Comparison of ENCODE assay signal across 29 cellular contexts in genomic region chr16:84090212-84090611, GRCh38. TPM values are rescaled to one million over a fixed set of nuclear protein-coding genes. Genes with fewer than 3 reads are reported as not detected.
DNase-seq lines count a peak whose midpoint lies in the region; ATAC-seq and TF ChIP-seq lines count a peak whose summit lies in the region.
"Had no signal": no experiment of that assay in that cellular context is flagged by ENCODE, and none has a peak within 500 bp of the region (broad histone marks: within the 10 kb centered on the region; RNA-seq: fewer than 3 reads in every experiment).

No MANE protein-coding gene starts in this region.

- no peaks in the 10 kb centered on the region for H3K9me3 Mint-ChIP-seq in activated naive CD8-positive, alpha-beta T cell treated with anti-CD3 and anti-CD28 coated beads for 36 hours
- H3K9me3 Mint-ChIP-seq in naive thymus-derived CD8-positive, alpha-beta T cell: no peaks in the 10 kb centered on the region
- H3K9me3 Mint-ChIP-seq: CD4-positive, alpha-beta memory T cell; GM23338; stimulated activated naive B cell treated with anti-CD40 and anti-IgM and Interleukin-4, amounts not matched to agents 10 μg/mL and 1 μg/mL and 100 μg/mL, for 72 hours; type B pancreatic cell had no signal

- DNase-seq in NCI-H2171 treated with DMSO at 0.1 percent for 48 hours (lab: John Stamatoyannopoulos, UW) (peak; percentile 9), NCI-H2171 (lab: John Stamatoyannopoulos, UW) (no peak), NCI-H1694 (lab: John Stamatoyannopoulos, UW) (no peak), NCI-H128 (lab: John Stamatoyannopoulos, UW; ENCODE audit: unreplicated experiment) (no peak)
- DNase-seq in activated naive CD8-positive, alpha-beta T cell treated with anti-CD3 and anti-CD28 coated beads for 36 hours: no peak
- no peak for DNase-seq in naive thymus-derived CD8-positive, alpha-beta T cell
- DNase-seq: 8988T; activated naive CD4-positive, alpha-beta T cell treated with anti-CD3 and anti-CD28 coated beads, Interleukin-2, amount 50 U/mL, for 16 hours; aorta; CD4-positive, alpha-beta memory T cell; effector CD4-positive, alpha-beta T cell; EL; mammary epithelial cell; NCI-H1105; NCI-H2029; pancreas; RPMI8226; stimulated activated naive B cell treated with anti-CD40 and anti-IgM and Interleukin-4, amounts not matched to agents 10 μg/mL and 1 μg/mL and 100 μg/mL, for 72 hours; WERI-Rb-1 had no signal

- H4K20me1 ChIP-seq in KMS-11 (ENCODE audit: insufficient read depth): no peaks in the 10 kb centered on the region

- peaks cover 35% of the 10 kb centered on the region for H3K36me3 Mint-ChIP-seq in activated naive CD8-positive, alpha-beta T cell treated with anti-CD3 and anti-CD28 coated beads for 36 hours
- peaks cover 7 to 93% (median 9%) of the 10 kb centered on the region in 3 donors for H3K36me3 Mint-ChIP-seq in naive thymus-derived CD8-positive, alpha-beta T cell

- TF ChIP-seq CTCF in KMS-11 (conservative IDR thresholded peaks at IDR 0.05; ENCODE audit: low read depth, low read length): no peak

- H3K79me2 ChIP-seq in KMS-11 (ENCODE audit: insufficient read depth, low read depth): no peaks in the 10 kb centered on the region

- no peak overlapping the region for H2AFZ ChIP-seq in KMS-11 (ENCODE audit: low read depth)
- H2AFZ ChIP-seq: GM23338 had no signal

- H3K27me3 ChIP-seq in KMS-11 (ENCODE audit: insufficient read depth, low read depth): no peaks in the 10 kb centered on the region
- H3K27me3 ChIP-seq: gastroesophageal sphincter, pancreas had no signal

- no peak overlapping the region for H3K4me3 ChIP-seq in KMS-11 (IDR thresholded peaks at IDR 0.05; ENCODE audit: insufficient read depth, low read depth, low read length)
- H3K4me3 ChIP-seq: gastroesophageal sphincter, GM12878, GM23338, pancreas, skin epidermis had no signal

- no peak overlapping the region for H3K9ac ChIP-seq in KMS-11

- peaks cover 36% of the 10 kb centered on the region for H3K4me1 Mint-ChIP-seq in activated naive CD8-positive, alpha-beta T cell treated with anti-CD3 and anti-CD28 coated beads for 36 hours
- H3K4me1 Mint-ChIP-seq in naive thymus-derived CD8-positive, alpha-beta T cell: peaks cover 23 to 49% (median 38%) of the 10 kb centered on the region in 4 donors
- H3K4me1 Mint-ChIP-seq: GM23338 had no signal

- H3K27ac ChIP-seq in KMS-11: peak overlapping the region; percentile 68; the same call in 1 of the 2 replicates
- H3K27ac ChIP-seq: gastroesophageal sphincter, pancreas, skin epidermis had no signal

- H3K4me2 ChIP-seq in KMS-11: peak overlapping the region; percentile 91; the same call in 1 of the 2 replicates
- H3K4me2 ChIP-seq: GM23338 had no signal

- no peak overlapping the region for H3K4me3 Mint-ChIP-seq in activated naive CD8-positive, alpha-beta T cell treated with anti-CD3 and anti-CD28 coated beads for 36 hours
- peak overlapping the region in 1 of 10 donors; percentile 39 for H3K4me3 Mint-ChIP-seq in naive thymus-derived CD8-positive, alpha-beta T cell
- H3K4me3 Mint-ChIP-seq: CD4-positive, alpha-beta memory T cell; GM23338; stimulated activated naive B cell treated with anti-CD40 and anti-IgM and Interleukin-4, amounts not matched to agents 10 μg/mL and 1 μg/mL and 100 μg/mL, for 72 hours; type B pancreatic cell had no signal

- ATAC-seq in naive thymus-derived CD8-positive, alpha-beta T cell: no peak
- no peak for ATAC-seq in HG02840 (IDR thresholded peaks at IDR 0.05; ENCODE audit: low FRiP score, unreplicated experiment)
- ATAC-seq: gastroesophageal sphincter; GM12878; GM23338; pancreas; stimulated activated naive B cell treated with anti-CD40 and anti-IgM and Interleukin-4, amounts not matched to agents 10 μg/mL and 1 μg/mL and 100 μg/mL, for 72 hours had no signal

- peaks cover 70% of the 10 kb centered on the region for H3K4me1 ChIP-seq in KMS-11 (ENCODE audit: low read depth, poor library complexity, severe bottlenecking)
- H3K4me1 ChIP-seq: gastroesophageal sphincter, pancreas had no signal

- H3K27me3 Mint-ChIP-seq in activated naive CD8-positive, alpha-beta T cell treated with anti-CD3 and anti-CD28 coated beads for 36 hours: no peaks in the 10 kb centered on the region
- no peaks in the 10 kb centered on the region for H3K27me3 Mint-ChIP-seq in naive thymus-derived CD8-positive, alpha-beta T cell
- H3K27me3 Mint-ChIP-seq: CD4-positive, alpha-beta memory T cell; stimulated activated naive B cell treated with anti-CD40 and anti-IgM and Interleukin-4, amounts not matched to agents 10 μg/mL and 1 μg/mL and 100 μg/mL, for 72 hours; type B pancreatic cell had no signal

- POLR2A ChIA-PET in naive thymus-derived CD8-positive, alpha-beta T cell (lab: Charles Lee): interaction anchor here (0.6 kb wide), 1 partner anchor 25 kb away, joined by 5 read pairs; no protein-coding TSS in a partner anchor

- H3K27ac Mint-ChIP-seq in activated naive CD8-positive, alpha-beta T cell treated with anti-CD3 and anti-CD28 coated beads for 36 hours: peak overlapping the region; percentile 63
- peak overlapping the region in 6 of 10 donors; percentile 73 to 82 (median 77) for H3K27ac Mint-ChIP-seq in naive thymus-derived CD8-positive, alpha-beta T cell
- H3K27ac Mint-ChIP-seq: GM23338; stimulated activated naive B cell treated with anti-CD40 and anti-IgM and Interleukin-4, amounts not matched to agents 10 μg/mL and 1 μg/mL and 100 μg/mL, for 72 hours; type B pancreatic cell had no signal

- peaks cover 6% of the 10 kb centered on the region; the same call in 1 of the 2 replicates for H3K36me3 ChIP-seq in KMS-11 (ENCODE audit: insufficient read depth)

RNA-seq across cellular contexts. Expression of gene MBTPS1, which starts 26.5 kb away (rescaled TPM):
- 10 to 100 TPM; 29.6 to 30.2 TPM for total RNA-seq in activated naive CD8-positive, alpha-beta T cell treated with anti-CD3 and anti-CD28 coated beads for 36 hours
- 100 to 1,000 TPM; 141 to 150 TPM for total RNA-seq in naive thymus-derived CD8-positive, alpha-beta T cell
- polyA plus RNA-seq in naive thymus-derived CD8-positive, alpha-beta T cell: 10 to 100 TPM; 50.9 to 71.4 (median 51.2) TPM

RNA-seq across cellular contexts. Expression of gene SLC38A8, which starts 47.6 kb away (rescaled TPM):
- total RNA-seq in activated naive CD8-positive, alpha-beta T cell treated with anti-CD3 and anti-CD28 coated beads for 36 hours: not detected
- not detected for total RNA-seq in naive thymus-derived CD8-positive, alpha-beta T cell
- polyA plus RNA-seq in naive thymus-derived CD8-positive, alpha-beta T cell: not detected
- total RNA-seq: aorta; CD4-positive, alpha-beta memory T cell; fibroblast of lung; gastroesophageal sphincter; GM12878; GM23338; mammary epithelial cell had no signal
- polyA plus RNA-seq: aorta; CD4-positive, alpha-beta memory T cell; fibroblast of lung; GM12878; GM23338; mammary epithelial cell; neural cell had no signal

RNA-seq across cellular contexts. Expression of gene HSDL1, which starts 54.8 kb away (rescaled TPM):
- 10 to 100 TPM; 13.2 to 13.9 TPM for total RNA-seq in activated naive CD8-positive, alpha-beta T cell treated with anti-CD3 and anti-CD28 coated beads for 36 hours
- 10 to 100 TPM; 23.6 to 24.8 TPM for total RNA-seq in naive thymus-derived CD8-positive, alpha-beta T cell
- polyA plus RNA-seq in naive thymus-derived CD8-positive, alpha-beta T cell: 10 to 100 TPM in 2 of 3 donors, 1 to 10 TPM in 1; 8.4 to 14.7 (median 14.2) TPM

RNA-seq across cellular contexts. Expression of gene DNAAF1, which starts 54.9 kb away (rescaled TPM):
- under 1 TPM in 1 of 2 experiments, not detected in 1; 0.33 TPM for total RNA-seq in activated naive CD8-positive, alpha-beta T cell treated with anti-CD3 and anti-CD28 coated beads for 36 hours
- total RNA-seq in naive thymus-derived CD8-positive, alpha-beta T cell: under 1 TPM; 0.18 to 0.19 TPM
- polyA plus RNA-seq in naive thymus-derived CD8-positive, alpha-beta T cell: under 1 TPM in 2 of 3 donors, not detected in 1; 0.08 to 0.98 TPM
- total RNA-seq: fibroblast of lung, GM12878, M059J had no signal
- polyA plus RNA-seq: fibroblast of lung, mammary epithelial cell had no signal

Comparison
In these comparisons a context has a peak if more than half of its experiments do, and no peak if none do; other contexts are left out.
1. RNA of gene MBTPS1, which starts 26.5 kb away (total RNA-seq): 141 to 150 TPM in naive thymus-derived CD8-positive, alpha-beta T cell; 29.6 to 30.2 TPM in activated naive CD8-positive, alpha-beta T cell treated with anti-CD3 and anti-CD28 coated beads for 36 hours; every median in the first group is over 4 times any median in the second.